In genomic region chr15:59159210-59159609, GRCh38 we compare ENCODE assay signal across 17 cellular contexts. TPM values are rescaled to one million over a fixed set of nuclear protein-coding genes. Genes with fewer than 3 reads are reported as not detected.
A peak's percentile ranks its signal among the peaks of the same experiment; 100 is the strongest.
DNase-seq lines count a peak whose midpoint lies in the region; ATAC-seq, FAIRE-seq and TF ChIP-seq lines count a peak whose summit lies in the region.
"Had no signal": no experiment of that assay in that cellular context is flagged by ENCODE, and none has a peak within 500 bp of the region (broad histone marks: within the 10 kb centered on the region; RNA-seq: fewer than 3 reads in every experiment).

No MANE protein-coding gene starts in this region.

- H3K27ac Mint-ChIP-seq in dendritic cell treated with granulocyte-macrophage colony-stimulating factor and Interleukin-4, amounts not matched to agents 40 ng/mL and 50 ng/mL, for 4 days, result peak overlapping the region; percentile 13

- 81% methylated on average over 9 of the region's 9 CpGs for WGBS in suprapubic skin

- H3K4me3 ChIP-seq in suprapubic skin, result no peak overlapping the region
- H3K4me3 ChIP-seq: GM23248 had no signal

- no peaks in the 10 kb centered on the region for H3K27me3 ChIP-seq in suprapubic skin

- no peaks in the 10 kb centered on the region for H3K9me3 ChIP-seq in suprapubic skin

- intact Hi-C loops in dendritic cell treated with granulocyte-macrophage colony-stimulating factor and Interleukin-4, amounts not matched to agents 40 ng/mL and 50 ng/mL, for 4 days (cut with micrococcal nuclease), result loop anchor here (5.0 kb wide), 1 partner anchor 48 kb away; the partner anchor contains the start of gene LDHAL6B

- peaks cover 19% of the 10 kb centered on the region for H3K4me1 ChIP-seq in suprapubic skin

- H3K27ac ChIP-seq in suprapubic skin, result peak overlapping the region; percentile 73
- H3K27ac ChIP-seq: GM23248 had no signal

- TF ChIP-seq POLR2A in GM12891 (IDR thresholded peaks at IDR 0.05; ENCODE audit: low read depth, low read length), result peak; percentile 24; the same call in 1 of the 2 replicates
- TF ChIP-seq POLR2A in suprapubic skin (IDR thresholded peaks at IDR 0.05), result no peak

- ATAC-seq in GM19452 (IDR thresholded peaks at IDR 0.05; ENCODE audit: unreplicated experiment), result no peak
- ATAC-seq in GM21529 (IDR thresholded peaks at IDR 0.05; ENCODE audit: unreplicated experiment), result no peak
- ATAC-seq: Panc1 had no signal

- no peak overlapping the region for H3K4me3 Mint-ChIP-seq in dendritic cell treated with granulocyte-macrophage colony-stimulating factor and Interleukin-4, amounts not matched to agents 40 ng/mL and 50 ng/mL, for 4 days

- peaks cover 47% of the 10 kb centered on the region for H3K36me3 ChIP-seq in suprapubic skin

- no peak for FAIRE-seq in GM12891 (lab: Jason Lieb, UNC)

- H3K27me3 Mint-ChIP-seq in dendritic cell treated with granulocyte-macrophage colony-stimulating factor and Interleukin-4, amounts not matched to agents 40 ng/mL and 50 ng/mL, for 4 days, result no peaks in the 10 kb centered on the region

- no peak for TF ChIP-seq EP300 in suprapubic skin (IDR thresholded peaks at IDR 0.05)

- peaks cover 12% of the 10 kb centered on the region for H3K4me1 Mint-ChIP-seq in dendritic cell treated with granulocyte-macrophage colony-stimulating factor and Interleukin-4, amounts not matched to agents 40 ng/mL and 50 ng/mL, for 4 days (ENCODE audit: low read depth)

- H3K9me3 Mint-ChIP-seq in dendritic cell treated with granulocyte-macrophage colony-stimulating factor and Interleukin-4, amounts not matched to agents 40 ng/mL and 50 ng/mL, for 4 days, result no peaks in the 10 kb centered on the region

- peaks cover 95% of the 10 kb centered on the region for H3K36me3 Mint-ChIP-seq in dendritic cell treated with granulocyte-macrophage colony-stimulating factor and Interleukin-4, amounts not matched to agents 40 ng/mL and 50 ng/mL, for 4 days (ENCODE audit: low read depth)

- DNase-seq in GM12891 (ENCODE audit: insufficient read length, low spot score) (no peak), NOMO-1 treated with DMSO at 0.1 percent for 48 hours (lab: John Stamatoyannopoulos, UW; ENCODE audit: unreplicated experiment) (peak; percentile 35), suprapubic skin (ENCODE audit: low spot score in 2 of 2) (no peak), HPDE6-E6E7 (ENCODE audit: extremely low spot score) (no peak)
- DNase-seq: C1 segment of cervical spinal cord, DMS 273 treated with DMSO at 0.1 percent for 48 hours, DND-41, GM23248, HCEC 1CT, NCI-H1694 treated with DMSO at 0.1 percent for 48 hours, NCI-H226, Right ventricle myocardium superior had no signal

- TF ChIP-seq CTCF in suprapubic skin (IDR thresholded peaks at IDR 0.05), result no peak

TF ChIP-seq in GM12891, 5 proteins besides CTCF, POLR2A, EP300 and RAD21:
- TF ChIP-seq SPI1 (IDR thresholded peaks at IDR 0.05; ENCODE audit: low read depth, low read length), result no peak
- TF ChIP-seq POLR2AphosphoS5 (IDR thresholded peaks at IDR 0.05; ENCODE audit: low read depth, low read length), result peak; percentile 56
TF ChIP-seq in GM12891: peak in this region for 1.

RNA-seq across cellular contexts. Expression of gene LDHAL6B, which starts 47.4 kb away (rescaled TPM):
- polyA plus RNA-seq in GM12891 (2012; ENCODE audit: low read depth, missing spikeins), result 0.30 TPM
- total RNA-seq in suprapubic skin, result not detected
- total RNA-seq: G401, GM23248, Right ventricle myocardium superior had no signal

RNA-seq across cellular contexts. Expression of gene CCNB2, which starts 54.3 kb away (rescaled TPM):
- polyA plus RNA-seq in GM12891 (2012; ENCODE audit: low read depth, missing spikeins), result 56.7 TPM
- 10 to 100 TPM in 2 of 4 donors, 1 to 10 TPM in 2; 8.6 to 17.7 (median 11.8) TPM for total RNA-seq in suprapubic skin
